16 cellular contexts compared by ENCODE assay signal in the genomic region with DNA sequence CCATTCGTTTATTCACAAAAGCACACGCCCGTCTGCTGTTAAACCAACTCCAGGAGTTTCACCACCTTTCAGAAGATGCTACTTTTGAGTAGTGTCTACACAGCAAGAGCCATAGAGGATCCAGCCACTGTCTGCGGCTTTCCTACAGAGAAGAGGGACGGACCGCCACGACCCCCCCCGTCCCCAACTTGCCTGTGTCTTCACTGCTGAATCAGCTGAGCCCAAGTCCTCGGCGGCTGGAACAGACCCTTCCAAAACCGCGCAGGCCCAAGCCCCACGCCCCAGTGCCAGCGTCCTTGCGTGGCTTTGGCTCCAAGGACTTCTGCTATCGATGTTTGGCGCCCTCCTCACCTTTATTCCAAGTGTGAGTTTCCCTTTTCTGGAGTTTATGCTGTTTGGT.
DNase-seq lines count a peak whose midpoint lies in the region; ATAC-seq and TF ChIP-seq lines count a peak whose summit lies in the region.
"Had no signal": no experiment of that assay in that cellular context is flagged by ENCODE, and none has a peak within 500 bp of the region (broad histone marks: within the 10 kb centered on the region; RNA-seq: fewer than 3 reads in every experiment).

No MANE protein-coding gene starts in this region.

- no peaks in the 10 kb centered on the region for H3K9me3 Mint-ChIP-seq in activated T-cell treated with anti-CD3 and anti-CD28 coated beads, Interleukin-2, amount 50 U/mL, for 24 hours
- H3K9me3 Mint-ChIP-seq in activated T-cell treated with anti-CD3 and anti-CD28 coated beads, Interleukin-2, amount 50 U/mL, for 4 hours, result peaks cover 11% of the 10 kb centered on the region
- H3K9me3 Mint-ChIP-seq: CD4-positive, alpha-beta T cell had no signal

- H3K4me2 ChIP-seq in osteoblast (ENCODE audit: insufficient read depth, low read length), result no peak overlapping the region

- H3K36me3 Mint-ChIP-seq in activated T-cell treated with anti-CD3 and anti-CD28 coated beads, Interleukin-2, amount 50 U/mL, for 24 hours (ENCODE audit: low read depth), result no peaks in the 10 kb centered on the region
- H3K36me3 Mint-ChIP-seq in activated T-cell treated with anti-CD3 and anti-CD28 coated beads, Interleukin-2, amount 50 U/mL, for 4 hours (ENCODE audit: insufficient read depth), result no peaks in the 10 kb centered on the region

- H3K4me1 ChIP-seq in esophagus muscularis mucosa, result peaks cover 0 to 15% (median 4%) of the 10 kb centered on the region in 4 donors
- no peaks in the 10 kb centered on the region for H3K4me1 ChIP-seq in osteoblast (ENCODE audit: insufficient read depth, low read length)
- H3K4me1 ChIP-seq: HAP-1 had no signal

- no peaks in the 10 kb centered on the region; the same call in 1 of the 2 replicates for H3K27me3 ChIP-seq in H7 (ENCODE audit: control insufficient read depth, insufficient read depth, low read length)
- H3K27me3 ChIP-seq in esophagus muscularis mucosa, result peaks cover 0 to 73% (median 22%) of the 10 kb centered on the region in 4 donors
- H3K27me3 ChIP-seq in osteoblast (ENCODE audit: insufficient read depth, low read length), result peaks cover 9% of the 10 kb centered on the region

- no peak overlapping the region for H2AFZ ChIP-seq in osteoblast (ENCODE audit: low read length)

- ATAC-seq in activated T-cell treated with anti-CD3 and anti-CD28 coated beads, Interleukin-2, amount 50 U/mL, for 4 hours, result no peak
- no peak for ATAC-seq in sciatic nerve

- intact Hi-C loops in esophagus muscularis mucosa (cut with DNase I) (loop anchor here (5.0 kb wide), 1 partner anchor 166 kb away; no protein-coding TSS in a partner anchor), sciatic nerve (cut with DNase I) (no loop called here)

- peaks cover 0 to 10% (median 5%) of the 10 kb centered on the region in 4 donors for H3K9me3 ChIP-seq in esophagus muscularis mucosa
- H3K9me3 ChIP-seq in osteoblast (ENCODE audit: low read depth, low read length), result no peaks in the 10 kb centered on the region
- H3K9me3 ChIP-seq: HAP-1 had no signal

- no peaks in the 10 kb centered on the region for H3K36me3 ChIP-seq in H7 (replicated peaks; ENCODE audit: control insufficient read depth, insufficient read depth, low read length)
- H3K36me3 ChIP-seq in esophagus muscularis mucosa, result no peaks in the 10 kb centered on the region
- H3K36me3 ChIP-seq in osteoblast (ENCODE audit: insufficient read depth, low read length), result no peaks in the 10 kb centered on the region
- H3K36me3 ChIP-seq: HAP-1 had no signal

- H3K4me3 ChIP-seq in H7 (ENCODE audit: insufficient read depth, low read depth, low read length) (no peak overlapping the region), esophagus muscularis mucosa (no peak overlapping the region), osteoblast (ENCODE audit: insufficient read depth, low read length) (no peak overlapping the region)
- H3K4me3 ChIP-seq: HAP-1 had no signal

- TF ChIP-seq CTCF in esophagus muscularis mucosa (IDR thresholded peaks at IDR 0.05), result no peak
- TF ChIP-seq CTCF in osteoblast (IDR thresholded peaks at IDR 0.05; ENCODE audit: extremely low read depth, low read depth, low read length), result no peak

- H3K79me2 ChIP-seq in osteoblast (ENCODE audit: insufficient read depth, low read length), result no peaks in the 10 kb centered on the region

- no peak overlapping the region for H3K27ac Mint-ChIP-seq in activated T-cell treated with anti-CD3 and anti-CD28 coated beads, Interleukin-2, amount 50 U/mL, for 24 hours
- H3K27ac Mint-ChIP-seq: B cell; CD4-positive, alpha-beta T cell had no signal

- H3K27ac ChIP-seq in esophagus muscularis mucosa (replicated peaks in 1 of 4) (no peak overlapping the region), osteoblast (ENCODE audit: low read depth, low read length) (no peak overlapping the region)
- H3K27ac ChIP-seq: HL-60 had no signal

- no peak for TF ChIP-seq EP300 in esophagus muscularis mucosa (IDR thresholded peaks at IDR 0.05)

- peak; percentile 2 for DNase-seq in activated T-cell treated with anti-CD3 and anti-CD28 coated beads, Interleukin-2, amount 50 U/mL, for 24 hours
- DNase-seq in activated T-cell treated with anti-CD3 and anti-CD28 coated beads, Interleukin-2, amount 50 U/mL, for 4 hours, result no peak
- DNase-seq in H7, result peak; percentile 16
- peak; percentile 87 for DNase-seq in esophagus muscularis mucosa (ENCODE audit: extremely low spot score)
- peak; percentile 19 for DNase-seq in osteoblast (ENCODE audit: insufficient read length, low spot score, missing footprints)
- DNase-seq in COLO829 (ENCODE audit: low spot score), result no peak
- no peak for DNase-seq in sciatic nerve (ENCODE audit: low spot score)
- DNase-seq in effector CD8-positive, alpha-beta T cell (lab: John Stamatoyannopoulos, UW), result no peak
- DNase-seq: 8988T; C1 segment of cervical spinal cord; CD4-positive, alpha-beta T cell; DMS79; GOT3 had no signal

- peaks cover 2% of the 10 kb centered on the region for H3K4me1 Mint-ChIP-seq in activated T-cell treated with anti-CD3 and anti-CD28 coated beads, Interleukin-2, amount 50 U/mL, for 24 hours (ENCODE audit: low read depth)
- H3K4me1 Mint-ChIP-seq in activated T-cell treated with anti-CD3 and anti-CD28 coated beads, Interleukin-2, amount 50 U/mL, for 4 hours (ENCODE audit: low read depth), result peaks cover 2% of the 10 kb centered on the region
- H3K4me1 Mint-ChIP-seq: B cell had no signal

- H3K4me3 Mint-ChIP-seq in activated T-cell treated with anti-CD3 and anti-CD28 coated beads, Interleukin-2, amount 50 U/mL, for 24 hours, result no peak overlapping the region
- no peak overlapping the region for H3K4me3 Mint-ChIP-seq in activated T-cell treated with anti-CD3 and anti-CD28 coated beads, Interleukin-2, amount 50 U/mL, for 4 hours
- H3K4me3 Mint-ChIP-seq: B cell; CD4-positive, alpha-beta T cell had no signal

- peaks cover 53% of the 10 kb centered on the region for H3K27me3 Mint-ChIP-seq in activated T-cell treated with anti-CD3 and anti-CD28 coated beads, Interleukin-2, amount 50 U/mL, for 24 hours
- H3K27me3 Mint-ChIP-seq in activated T-cell treated with anti-CD3 and anti-CD28 coated beads, Interleukin-2, amount 50 U/mL, for 4 hours (ENCODE audit: low read depth), result peaks cover 42% of the 10 kb centered on the region

- 92% methylated on average over 17 of the region's 17 CpGs for WGBS in esophagus muscularis mucosa

- no peak for TF ChIP-seq POLR2A in esophagus muscularis mucosa (IDR thresholded peaks at IDR 0.05; ENCODE audit: low read depth)

- H4K20me1 ChIP-seq in osteoblast (ENCODE audit: insufficient read depth, low read length), result no peaks in the 10 kb centered on the region

Comparison
In these comparisons a context has a peak if more than half of its experiments do, and no peak if none do; other contexts are left out.
1. DNase-seq: peak in activated T-cell treated with anti-CD3 and anti-CD28 coated beads, Interleukin-2, amount 50 U/mL, for 24 hours (single experiment), H7 (single experiment), esophagus muscularis mucosa (single experiment) and osteoblast (single experiment); none in activated T-cell treated with anti-CD3 and anti-CD28 coated beads, Interleukin-2, amount 50 U/mL, for 4 hours (single experiment), COLO829 (single experiment), sciatic nerve (single experiment) and effector CD8-positive, alpha-beta T cell (single experiment).